In genomic region chr18:74291771-74292540, GRCh38 we compare ENCODE assay signal across 8 cellular contexts. TPM values are rescaled to one million over a fixed set of nuclear protein-coding genes. Genes with fewer than 3 reads are reported as not detected.
DNase-seq lines count a peak whose midpoint lies in the region; ATAC-seq lines count a peak whose summit lies in the region.

Gene CYB5A, minus strand, starts transcription at chr18:74291963. Its CDS starts 88 bp downstream, at chr18:74291875.

- POLR2A ChIA-PET in activated CD8-positive, alpha-beta memory T cell treated with anti-CD3 and anti-CD28 coated beads for 36 hours (lab: Charles Lee) = no interaction called here

- no peaks in the 10 kb centered on the region for H3K36me3 ChIP-seq in BLaER1 treated with 17β-estradiol and CSF1 and Interleukin-3, amounts not matched to agents 10 nM and 100 nM
- no peaks in the 10 kb centered on the region for H3K36me3 ChIP-seq in effector memory CD4-positive, alpha-beta T cell (ENCODE audit: control insufficient read depth, insufficient read depth, low read length)

- no peaks in the 10 kb centered on the region; a peak in 1 of 22 replicates for H4K20me1 ChIP-seq in BLaER1 treated with 17β-estradiol and CSF1 and Interleukin-3, amounts not matched to agents 10 nM and 100 nM

- H3K27ac ChIP-seq in BLaER1 treated with 17β-estradiol and CSF1 and Interleukin-3, amounts not matched to agents 10 nM and 100 nM = peak within 1 kb of the TSS; percentile 5 to 71 (median 62); a peak in 20 of 22 replicates
- H3K27ac ChIP-seq in effector memory CD4-positive, alpha-beta T cell (ENCODE audit: insufficient read depth, low read length, poor library complexity, severe bottlenecking) = peak within 1 kb of the TSS; percentile 53

- peak; percentile 92 for DNase-seq in GM19240 (ENCODE audit: insufficient read length, low spot score)
- peak; percentile 74 for DNase-seq in NCI-H82 treated with DMSO at 0.1 percent for 48 hours (lab: John Stamatoyannopoulos, UW; ENCODE audit: unreplicated experiment)
- DNase-seq in effector memory CD4-positive, alpha-beta T cell = peak; percentile 97 to 99 (median 98)
- DNase-seq in medulla oblongata (ENCODE audit: extremely low spot score) = peak; percentile 99
- DNase-seq in stimulated activated CD8-positive, alpha-beta memory T cell treated with anti-CD3 and anti-CD28 coated beads, Interleukin-12 subunit alpha, Interleukin-12 subunit beta, amount 100 ng/mL, for 1 hour (ENCODE audit: low read depth) = peak; percentile 98

- H3K4me3 ChIP-seq in BLaER1 treated with 17β-estradiol and CSF1 and Interleukin-3, amounts not matched to agents 10 nM and 100 nM = peak within 1 kb of the TSS; percentile 61 to 89 (median 82)
- H3K4me3 ChIP-seq in effector memory CD4-positive, alpha-beta T cell (ENCODE audit: insufficient read depth, low read depth, low read length, poor library complexity, severe bottlenecking) = peak within 1 kb of the TSS; percentile 83

- CTCF ChIA-PET in activated CD8-positive, alpha-beta memory T cell treated with anti-CD3 and anti-CD28 coated beads for 36 hours (lab: Charles Lee) = no interaction called here

- peaks cover 16 to 29% (median 24%) of the 10 kb centered on the region in 10 experiments for H3K4me1 ChIP-seq in BLaER1 treated with 17β-estradiol and CSF1 and Interleukin-3, amounts not matched to agents 10 nM and 100 nM
- peaks cover 7% of the 10 kb centered on the region for H3K4me1 ChIP-seq in effector memory CD4-positive, alpha-beta T cell (ENCODE audit: control insufficient read depth, insufficient read depth, low read length, poor library complexity, severe bottlenecking)

- H3K4me2 ChIP-seq in BLaER1 treated with 17β-estradiol and CSF1 and Interleukin-3, amounts not matched to agents 10 nM and 100 nM = peak within 1 kb of the TSS; percentile 86 to 100 (median 98)

- H3K27me3 ChIP-seq in BLaER1 treated with 17β-estradiol and CSF1 and Interleukin-3, amounts not matched to agents 10 nM and 100 nM = no peaks in the 10 kb centered on the region
- H3K27me3 ChIP-seq in effector memory CD4-positive, alpha-beta T cell (replicated peaks; ENCODE audit: control insufficient read depth, insufficient read depth, low read length, poor library complexity, severe bottlenecking) = no peaks in the 10 kb centered on the region

- H3K9me3 ChIP-seq in BLaER1 treated with 17β-estradiol and CSF1 and Interleukin-3, amounts not matched to agents 10 nM and 100 nM (replicated peaks in 1 of 11) = peaks cover 0 to 5% (median 0%) of the 10 kb centered on the region in 11 experiments; a peak in 4 of 22 replicates
- no peaks in the 10 kb centered on the region for H3K9me3 ChIP-seq in effector memory CD4-positive, alpha-beta T cell (ENCODE audit: control insufficient read depth, low read length)

- ATAC-seq in HG03520 (IDR thresholded peaks at IDR 0.05; ENCODE audit: unreplicated experiment) = peak; percentile 99

- peak within 1 kb of the TSS; percentile 65 to 82 (median 80) for H3K9ac ChIP-seq in BLaER1 treated with 17β-estradiol and CSF1 and Interleukin-3, amounts not matched to agents 10 nM and 100 nM

RNA-seq across cellular contexts. Expression of gene CYB5A, which starts in this region (rescaled TPM):
- 10 to 100 TPM; 63.0 to 70.5 TPM for total RNA-seq in activated CD8-positive, alpha-beta memory T cell treated with anti-CD3 and anti-CD28 coated beads for 36 hours

Comparison
In these comparisons a context has a peak if more than half of its experiments do, and no peak if none do; other contexts are left out.
1. Peak in every context shown above with its lines: DNase-seq, ATAC-seq, H3K4me3 ChIP-seq and H3K27ac ChIP-seq.